ENCODE assay signal across 11 cellular contexts in genomic region chr1:10980841-10981727, GRCh38. TPM values are rescaled to one million over a fixed set of nuclear protein-coding genes. Genes with fewer than 3 reads are reported as not detected.
DNase-seq lines count a peak whose midpoint lies in the region; ATAC-seq lines count a peak whose summit lies in the region.
"Had no signal": no experiment of that assay in that cellular context is flagged by ENCODE, and none has a peak within 500 bp of the region (broad histone marks: within the 10 kb centered on the region; RNA-seq: fewer than 3 reads in every experiment).

No MANE protein-coding gene starts in this region.

- no peak overlapping the region for H3K4me3 ChIP-seq in right cardiac atrium (ENCODE audit: low read length)

- DNase-seq in COLO829 (ENCODE audit: low spot score), result peak; percentile 31
- DNase-seq in astrocyte of the hippocampus (ENCODE audit: low read depth, low spot score), result peak; percentile 42
- DNase-seq in right cardiac atrium, result peak; percentile 55 to 66 (median 65)
- DNase-seq in putamen (ENCODE audit: low spot score), result peak; percentile 92
- no peak for DNase-seq in kidney glomerular epithelial cell (lab: John Stamatoyannopoulos, UW)
- DNase-seq in stimulated activated naive CD8-positive, alpha-beta T cell treated with anti-CD3 and anti-CD28 coated beads, Interleukin-15, Interleukin-2, amounts not matched to agents 100 U/mL and 50 U/mL, for 24 hours, result no peak
- no peak for DNase-seq in RPMI8226
- no peak for DNase-seq in T-helper 2 cell
- DNase-seq: activated CD4-positive, alpha-beta T cell treated with anti-CD3 and anti-CD28 coated beads, Interleukin-2, amount 10 ng/mL, durations not matched to agents 7 days and 5 days; CD4-positive, alpha-beta T cell; NCI-H1436 treated with DMSO at 0.1 percent for 48 hours had no signal

- intact Hi-C loops in right cardiac atrium (cut with DNase I), result no loop called here

- H3K9me3 ChIP-seq in right cardiac atrium (ENCODE audit: control insufficient read depth, low read length), result no peaks in the 10 kb centered on the region

- ATAC-seq in right cardiac atrium, result peak in 1 of 2 donors; percentile 46
- ATAC-seq in stimulated activated naive CD8-positive, alpha-beta T cell treated with anti-CD3 and anti-CD28 coated beads, Interleukin-15, Interleukin-2, amounts not matched to agents 100 U/mL and 50 U/mL, for 24 hours, result no peak

- 55% methylated on average over 9 of the region's 9 CpGs for WGBS in right cardiac atrium

- peaks cover 5% of the 10 kb centered on the region for H3K4me1 ChIP-seq in right cardiac atrium (ENCODE audit: control insufficient read depth, insufficient read depth, low read length)

- no peaks in the 10 kb centered on the region for H3K27me3 ChIP-seq in right cardiac atrium (ENCODE audit: control insufficient read depth, insufficient read depth)

- H3K27ac ChIP-seq in right cardiac atrium (ENCODE audit: low read length), result no peak overlapping the region

RNA-seq across cellular contexts. Expression of gene TARDBP, which starts 31.4 kb away (rescaled TPM):
- total RNA-seq in right cardiac atrium, result 100 to 1,000 TPM in 2 of 4 donors, 10 to 100 TPM in 2; 78.7 to 137 (median 109) TPM
- polyA plus RNA-seq in right cardiac atrium, result 113 TPM

Comparison
In these comparisons a context has a peak if more than half of its experiments do, and no peak if none do; other contexts are left out.
1. DNase-seq: peak in COLO829 (single experiment), astrocyte of the hippocampus (single experiment), right cardiac atrium (3 of 3) and putamen (single experiment); none in kidney glomerular epithelial cell (single experiment), stimulated activated naive CD8-positive, alpha-beta T cell treated with anti-CD3 and anti-CD28 coated beads, Interleukin-15, Interleukin-2, amounts not matched to agents 100 U/mL and 50 U/mL, for 24 hours (single experiment), RPMI8226 (single experiment) and T-helper 2 cell (0 of 5).